22 cellular contexts compared by ENCODE assay signal in genomic region chr20:16063876-16064275, GRCh38.
DNase-seq lines count a peak whose midpoint lies in the region; ATAC-seq and TF ChIP-seq lines count a peak whose summit lies in the region.
"Had no signal": no experiment of that assay in that cellular context is flagged by ENCODE, and none has a peak within 500 bp of the region (broad histone marks: within the 10 kb centered on the region; RNA-seq: fewer than 3 reads in every experiment).

No MANE protein-coding gene starts in this region.

- no peaks in the 10 kb centered on the region for H3K79me1 ChIP-seq in mesenchymal stem cell (replicated peaks; ENCODE audit: low read length, poor library complexity, severe bottlenecking)

- no peak overlapping the region for H3K4ac ChIP-seq in mesenchymal stem cell (ENCODE audit: low read depth in 1 of 2, low read length in 2 of 2)

- no peak overlapping the region for H3K9ac ChIP-seq in mesenchymal stem cell (ENCODE audit: low read length)

- no peak overlapping the region for H4K91ac ChIP-seq in mesenchymal stem cell (ENCODE audit: low read length)

- CTCF ChIA-PET in MCF 10A (lab: Yijun Ruan, JAX): interaction anchor here (0.7 kb wide), 1 partner anchor 10 kb away, joined by 3 read pairs; no protein-coding TSS in a partner anchor

- 74% methylated on average over 2 of the region's 2 CpGs for WGBS in mesenchymal stem cell

- no peak overlapping the region for H2BK5ac ChIP-seq in mesenchymal stem cell (ENCODE audit: low read depth, low read length, poor library complexity, severe bottlenecking)

- no peak overlapping the region for H3K14ac ChIP-seq in mesenchymal stem cell (ENCODE audit: low read length in 2 of 2)

- no peaks in the 10 kb centered on the region for H3K27me3 Mint-ChIP-seq in MCF 10A (ENCODE audit: insufficient read depth, unreplicated experiment)
- H3K27me3 Mint-ChIP-seq in stimulated activated memory B cell treated with anti-CD40 and anti-IgM and Interleukin-4, amounts not matched to agents 10 μg/mL and 1 μg/mL and 100 μg/mL, for 72 hours: no peaks in the 10 kb centered on the region

- peaks cover 12% of the 10 kb centered on the region for H3K4me1 Mint-ChIP-seq in MCF 10A (ENCODE audit: insufficient read depth, unreplicated experiment)
- peaks cover 23% of the 10 kb centered on the region for H3K4me1 Mint-ChIP-seq in stimulated activated memory B cell treated with anti-CD40 and anti-IgM and Interleukin-4, amounts not matched to agents 10 μg/mL and 1 μg/mL and 100 μg/mL, for 72 hours

- POLR2A ChIA-PET in MCF 10A (lab: Yijun Ruan, JAX): interaction anchor here (1.0 kb wide), 1 partner anchor 35 kb away, joined by 3 read pairs; no protein-coding TSS in a partner anchor

- no peak overlapping the region for H3K4me3 Mint-ChIP-seq in MCF 10A (ENCODE audit: unreplicated experiment)
- no peak overlapping the region for H3K4me3 Mint-ChIP-seq in stimulated activated memory B cell treated with anti-CD40 and anti-IgM and Interleukin-4, amounts not matched to agents 10 μg/mL and 1 μg/mL and 100 μg/mL, for 72 hours
- H3K4me3 Mint-ChIP-seq: CD14-positive monocyte had no signal

- peak; percentile 55 for DNase-seq in LHCN-M2 (ENCODE audit: low read depth)
- peak; percentile 8 for DNase-seq in MCF 10A (ENCODE audit: unreplicated experiment)
- peak; percentile 13 for DNase-seq in fibroblast of gingiva (ENCODE audit: low read depth)
- no peak for DNase-seq in mesenchymal stem cell
- DNase-seq in effector CD4-positive, alpha-beta T cell: no peak
- no peak for DNase-seq in T-helper 9 cell
- DNase-seq: AML-193, DMS79 treated with DMSO at 0.1 percent for 48 hours, HCEC 1CT, KBM-7, NCI-H1417 treated with DMSO at 0.1 percent for 48 hours, NCI-H187 treated with DMSO at 0.1 percent for 48 hours, NCI-H2227 treated with DMSO at 0.1 percent for 48 hours, NCI-H510A treated with DMSO at 0.1 percent for 48 hours, NCI-H82, SJCRH30, SW 1271 had no signal

- intact Hi-C loops in MCF 10A (cut with micrococcal nuclease): no loop called here

- no peaks in the 10 kb centered on the region for H3K36me3 ChIP-seq in mesenchymal stem cell (ENCODE audit: control insufficient read depth in 1 of 2, insufficient read depth in 2 of 2, low read depth in 1 of 2, low read length in 2 of 2)
- H3K36me3 ChIP-seq: SJCRH30 had no signal

- H3K36me3 Mint-ChIP-seq in MCF 10A (ENCODE audit: insufficient read depth, unreplicated experiment): no peaks in the 10 kb centered on the region
- peaks cover 13% of the 10 kb centered on the region for H3K36me3 Mint-ChIP-seq in stimulated activated memory B cell treated with anti-CD40 and anti-IgM and Interleukin-4, amounts not matched to agents 10 μg/mL and 1 μg/mL and 100 μg/mL, for 72 hours
- H3K36me3 Mint-ChIP-seq: CD14-positive monocyte had no signal

- no peak overlapping the region for H2AFZ ChIP-seq in mesenchymal stem cell (ENCODE audit: low read depth, low read length)

- no peak overlapping the region for H3K4me2 ChIP-seq in mesenchymal stem cell (ENCODE audit: low read length, poor library complexity, severe bottlenecking)

- no peak overlapping the region for H2AK5ac ChIP-seq in mesenchymal stem cell (ENCODE audit: low read length, severe bottlenecking)

- H3K9me3 Mint-ChIP-seq in MCF 10A (ENCODE audit: unreplicated experiment): peaks cover 8% of the 10 kb centered on the region
- H3K9me3 Mint-ChIP-seq in stimulated activated memory B cell treated with anti-CD40 and anti-IgM and Interleukin-4, amounts not matched to agents 10 μg/mL and 1 μg/mL and 100 μg/mL, for 72 hours: peaks cover 8% of the 10 kb centered on the region

- peaks cover 7% of the 10 kb centered on the region for H3K4me1 ChIP-seq in mesenchymal stem cell (ENCODE audit: control insufficient read depth, insufficient read depth, low read depth, low read length)
- H3K4me1 ChIP-seq: SJCRH30 had no signal

- H3K23ac ChIP-seq in mesenchymal stem cell (ENCODE audit: low read length in 2 of 2): no peak overlapping the region

- ATAC-seq in stimulated activated memory B cell treated with anti-CD40 and anti-IgM and Interleukin-4, amounts not matched to agents 10 μg/mL and 1 μg/mL and 100 μg/mL, for 72 hours: no peak
- ATAC-seq in activated CD4-positive, CD25-positive, alpha-beta regulatory T cell treated with anti-CD3 and anti-CD28 coated beads, Interleukin-2, amount 50 U/mL, for 24 hours: no peak
- ATAC-seq: PC-3 had no signal

- no peaks in the 10 kb centered on the region for H3K27me3 ChIP-seq in mesenchymal stem cell (ENCODE audit: control insufficient read depth in 1 of 2, insufficient read depth in 1 of 2, low read length in 2 of 2)
- H3K27me3 ChIP-seq: SJCRH30 had no signal

- H3K27ac ChIP-seq in mesenchymal stem cell (ENCODE audit: low read length, poor library complexity, severe bottlenecking): no peak overlapping the region
- H3K27ac ChIP-seq: RWPE1, SJCRH30 had no signal

- peaks cover 4% of the 10 kb centered on the region for H3K9me3 ChIP-seq in mesenchymal stem cell (ENCODE audit: control insufficient read depth, low read length)
- H3K9me3 ChIP-seq: SJCRH30 had no signal

- no peak overlapping the region for H3K4me3 ChIP-seq in mesenchymal stem cell (ENCODE audit: insufficient read depth in 1 of 2, low read depth in 1 of 2, low read length in 2 of 2)
- H3K4me3 ChIP-seq: SJCRH30 had no signal

- no peak overlapping the region for H2BK120ac ChIP-seq in mesenchymal stem cell (ENCODE audit: low read depth, low read length)

- TF ChIP-seq CTCF in MCF 10A (IDR thresholded peaks at IDR 0.05; ENCODE audit: unreplicated experiment): no peak

- no peak overlapping the region for H2BK15ac ChIP-seq in mesenchymal stem cell (ENCODE audit: low read depth, poor library complexity, severe bottlenecking)

- no TSS peak for BruUV-seq in MCF 10A (replicated peaks; lab: Mats Ljungman, UMichigan)

- no peak overlapping the region for H3K27ac Mint-ChIP-seq in MCF 10A (ENCODE audit: low read depth, unreplicated experiment)
- peak overlapping the region; percentile 14 for H3K27ac Mint-ChIP-seq in stimulated activated memory B cell treated with anti-CD40 and anti-IgM and Interleukin-4, amounts not matched to agents 10 μg/mL and 1 μg/mL and 100 μg/mL, for 72 hours
- H3K27ac Mint-ChIP-seq: CD14-positive monocyte had no signal

- H4K8ac ChIP-seq in mesenchymal stem cell (ENCODE audit: low read length): no peak overlapping the region

- H3K18ac ChIP-seq in mesenchymal stem cell (ENCODE audit: low read depth in 1 of 2, low read length in 2 of 2): no peak overlapping the region

- H2BK12ac ChIP-seq in mesenchymal stem cell (ENCODE audit: low read length in 2 of 2): no peak overlapping the region

Comparison
In these comparisons a context has a peak if more than half of its experiments do, and no peak if none do; other contexts are left out.
1. DNase-seq: peak in LHCN-M2 (single experiment), MCF 10A (single experiment) and fibroblast of gingiva (single experiment); none in mesenchymal stem cell (single experiment), effector CD4-positive, alpha-beta T cell (single experiment) and T-helper 9 cell (single experiment).